Comparison of ENCODE assay signal across 1 cellular context in genomic region chr1:150615346-150616201, GRCh38.
TF ChIP-seq lines count a peak whose summit lies in the region.

No MANE protein-coding gene starts in this region.

TF ChIP-seq in IMR-90, 13 proteins besides CTCF, POLR2A, EP300 and RAD21:
- TF ChIP-seq SMC3 (IDR thresholded peaks at IDR 0.05; ENCODE audit: low read depth, low read length), result no peak
- no peak for TF ChIP-seq MXI1 (IDR thresholded peaks at IDR 0.05; ENCODE audit: borderline replicate concordance, low read depth, low read length)
- no peak for TF ChIP-seq RCOR1 (IDR thresholded peaks at IDR 0.05; ENCODE audit: insufficient replicate concordance, low read length)
- no peak for TF ChIP-seq MAZ (IDR thresholded peaks at IDR 0.05; ENCODE audit: borderline replicate concordance, low read depth, low read length)
- TF ChIP-seq USF2 (IDR thresholded peaks at IDR 0.05; ENCODE audit: low read depth, low read length), result no peak
- no peak for TF ChIP-seq RFX5 (IDR thresholded peaks at IDR 0.05; ENCODE audit: low read depth, low read length)
- no peak for TF ChIP-seq FOS (IDR thresholded peaks at IDR 0.05; ENCODE audit: low read depth, low read length)
- no peak for TF ChIP-seq ELK1 (IDR thresholded peaks at IDR 0.05; ENCODE audit: borderline replicate concordance, low read depth, low read length)
- TF ChIP-seq CEBPB (IDR thresholded peaks at IDR 0.05; ENCODE audit: low read depth, low read length), result no peak
- TF ChIP-seq CHD1 (IDR thresholded peaks at IDR 0.05; ENCODE audit: low read depth, low read length), result no peak
- no peak for TF ChIP-seq NFE2L2 (IDR thresholded peaks at IDR 0.05; ENCODE audit: low read depth, low read length)
- TF ChIP-seq MAFK (IDR thresholded peaks at IDR 0.05; ENCODE audit: low read depth, low read length), result no peak
- TF ChIP-seq BHLHE40 (IDR thresholded peaks at IDR 0.05; ENCODE audit: low read depth, low read length), result no peak
